In the genomic region with DNA sequence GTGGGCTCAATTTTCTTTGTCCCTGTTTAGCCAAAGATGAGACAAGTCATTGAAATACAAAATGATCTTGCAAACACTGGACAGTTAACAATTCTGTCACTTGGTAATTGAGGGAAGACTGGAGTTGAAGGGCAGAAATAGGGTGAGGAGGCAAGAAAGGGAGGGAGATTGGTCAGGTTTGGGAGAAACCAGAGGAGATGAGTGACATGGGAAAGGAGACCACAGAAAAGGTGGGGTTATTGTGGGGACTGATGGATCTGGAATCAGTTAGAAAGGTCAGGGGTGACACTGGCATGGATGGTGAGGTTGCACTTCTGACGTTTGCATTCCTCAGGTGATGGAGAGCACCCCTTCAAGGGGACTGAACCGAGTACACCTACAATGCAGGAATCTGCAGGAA, we compare ENCODE assay signal across 9 cellular contexts. TPM values are rescaled to one million over a fixed set of nuclear protein-coding genes. Genes with fewer than 3 reads are reported as not detected.
DNase-seq lines count a peak whose midpoint lies in the region; ATAC-seq and TF ChIP-seq lines count a peak whose summit lies in the region.
"Had no signal": no experiment of that assay in that cellular context is flagged by ENCODE, and none has a peak within 500 bp of the region (broad histone marks: within the 10 kb centered on the region; RNA-seq: fewer than 3 reads in every experiment).

No MANE protein-coding gene starts in this region.

- TF ChIP-seq CTCF in GM12875 (IDR thresholded peaks at IDR 0.05; ENCODE audit: borderline replicate concordance, insufficient read depth, low read depth, low read length) (no peak), VCaP (conservative IDR thresholded peaks at IDR 0.05) (no peak), foreskin fibroblast (IDR thresholded peaks at IDR 0.05; ENCODE audit: low read depth, low read length) (no peak), gastrocnemius medialis (IDR thresholded peaks at IDR 0.05 in 4 of 5, conservative IDR thresholded peaks at IDR 0.05 in 1 of 5) (no peak)

- H3K27me3 ChIP-seq in gastrocnemius medialis: no peaks in the 10 kb centered on the region

- peaks cover 0 to 23% of the 10 kb centered on the region in 2 donors for H3K36me3 ChIP-seq in gastrocnemius medialis

- H3K27ac ChIP-seq in VCaP (peak overlapping the region; percentile 71; the same call in 1 of the 2 replicates), gastrocnemius medialis (peak overlapping the region; percentile 72 to 88 (median 81))

- no peaks in the 10 kb centered on the region for H3K9me3 ChIP-seq in gastrocnemius medialis

- in situ Hi-C loops in gastrocnemius medialis (cut with MboI; ENCODE audit: low sequenced_read_pairs in 4 of 4): no loop called here

- DNase-seq in foreskin fibroblast: no peak
- no peak for DNase-seq in gastrocnemius medialis
- DNase-seq in NCI-H2029 treated with DMSO at 0.1 percent for 48 hours (lab: John Stamatoyannopoulos, UW): no peak
- no peak for DNase-seq in activated CD4-positive, alpha-beta T cell treated with anti-CD3 and anti-CD28 coated beads, Interleukin-2, amount 50 U/mL, for 4 hours
- DNase-seq in GF-D8 (lab: John Stamatoyannopoulos, UW): no peak
- DNase-seq: islet precursor cell had no signal

- ATAC-seq in gastrocnemius medialis: no peak
- no peak for ATAC-seq in HG02973 (IDR thresholded peaks at IDR 0.05; ENCODE audit: unreplicated experiment)

- H3K4me1 ChIP-seq in gastrocnemius medialis: peaks cover 10 to 22% of the 10 kb centered on the region in 2 donors

- H3K4me3 ChIP-seq in GM12875 (ENCODE audit: low read depth, low read length): peak overlapping the region; percentile 67
- peak overlapping the region; percentile 93 for H3K4me3 ChIP-seq in foreskin fibroblast (ENCODE audit: low read depth in 1 of 2, low read length in 2 of 2)
- peak overlapping the region; percentile 87 to 98 (median 94) for H3K4me3 ChIP-seq in gastrocnemius medialis

- no peak for TF ChIP-seq POLR2A in gastrocnemius medialis (IDR thresholded peaks at IDR 0.05)

- intact Hi-C loops in gastrocnemius medialis (cut with DNase I; ENCODE audit: low total_unique reads): loop anchor here (1.0 kb wide), 1 partner anchor 22 kb away; no protein-coding TSS in a partner anchor

RNA-seq across cellular contexts. Expression of a gene that starts 0.7 kb away (rescaled TPM):
- 10 to 100 TPM in 1 of 4 donors, 1 to 10 TPM in 3; 5.7 to 20.7 (median 7.5) TPM for total RNA-seq in gastrocnemius medialis

RNA-seq across cellular contexts. Expression of a gene that starts 5.3 kb away (rescaled TPM):
- 10 to 100 TPM; 16.0 to 38.5 (median 19.3) TPM for total RNA-seq in gastrocnemius medialis

RNA-seq across cellular contexts. Expression of a gene that starts 23.3 kb away (rescaled TPM):
- total RNA-seq in gastrocnemius medialis: not detected

RNA-seq across cellular contexts. Expression of a gene that starts 24.4 kb away (rescaled TPM):
- 10 to 100 TPM; 20.0 to 62.2 (median 59.3) TPM for total RNA-seq in gastrocnemius medialis

RNA-seq across cellular contexts. Expression of a gene that starts 32.1 kb away (rescaled TPM):
- not detected for total RNA-seq in gastrocnemius medialis
